18 cellular contexts compared by ENCODE assay signal in genomic region chr18:75088021-75088506, GRCh38.
DNase-seq lines count a peak whose midpoint lies in the region; ATAC-seq and TF ChIP-seq lines count a peak whose summit lies in the region.
"Had no signal": no experiment of that assay in that cellular context is flagged by ENCODE, and none has a peak within 500 bp of the region (broad histone marks: within the 10 kb centered on the region; RNA-seq: fewer than 3 reads in every experiment).

No MANE protein-coding gene starts in this region.

- H3K27me3 ChIP-seq in testis: no peaks in the 10 kb centered on the region
- H3K27me3 ChIP-seq: BE2C had no signal

- TF ChIP-seq POLR2A in testis (IDR thresholded peaks at IDR 0.05): no peak

- no peak for TF ChIP-seq CTCF in GM13976 (IDR thresholded peaks at IDR 0.05; ENCODE audit: borderline replicate concordance, control extremely low read depth, extremely low read depth, insufficient read depth, missing control alignments)
- no peak for TF ChIP-seq CTCF in coronary artery (IDR thresholded peaks at IDR 0.05)
- TF ChIP-seq CTCF in testis (IDR thresholded peaks at IDR 0.05): no peak

- H3K4me1 ChIP-seq in testis: no peaks in the 10 kb centered on the region
- H3K4me1 ChIP-seq: BE2C had no signal

- in situ Hi-C loops in GM13976 (cut with MboI; ENCODE audit: low sequenced_read_pairs, unreplicated experiment): no loop called here

- intact Hi-C loops in testis (cut with DNase I; ENCODE audit: low total_unique reads): no loop called here

- no peak for ATAC-seq in GM18858 (IDR thresholded peaks at IDR 0.05; ENCODE audit: unreplicated experiment)
- ATAC-seq in HG02884 (IDR thresholded peaks at IDR 0.05; ENCODE audit: unreplicated experiment): no peak
- ATAC-seq: K562 had no signal

- 59 to 83% methylated on average over 3 to 8 of the region's 8 CpGs for WGBS in testis, 2 donors

- H3K27ac ChIP-seq in coronary artery: no peak overlapping the region
- H3K27ac ChIP-seq in testis: no peak overlapping the region
- H3K27ac ChIP-seq: HL-60 had no signal

- no peaks in the 10 kb centered on the region for H3K9me3 ChIP-seq in testis
- H3K9me3 ChIP-seq: BE2C had no signal

- H3K4me3 ChIP-seq in coronary artery (no peak overlapping the region), testis (no peak overlapping the region)
- H3K4me3 ChIP-seq: K562 had no signal

- no peaks in the 10 kb centered on the region for H3K36me3 ChIP-seq in testis (ENCODE audit: low read depth, missing control alignments)
- H3K36me3 ChIP-seq: BE2C had no signal

- DNase-seq in D341Med (ENCODE audit: low spot score): peak; percentile 33
- peak; percentile 13 for DNase-seq in GM13976 (ENCODE audit: low spot score)
- DNase-seq in coronary artery (ENCODE audit: low spot score): peak; percentile 8
- peak; percentile 0 for DNase-seq in testis
- DNase-seq in NCI-H1092 treated with DMSO at 0.1 percent for 48 hours (lab: John Stamatoyannopoulos, UW): no peak
- DNase-seq: ACHN; BE2C; C1 segment of cervical spinal cord; CD4-positive, CD25-positive, alpha-beta regulatory T cell; CD8-positive, alpha-beta memory T cell; COR-L47; GOT3; H9; IMR-90 had no signal
